In genomic region chr20:62219992-62220665, GRCh38 we compare ENCODE assay signal across 9 cellular contexts. TPM values are rescaled to one million over a fixed set of nuclear protein-coding genes. Genes with fewer than 3 reads are reported as not detected.
DNase-seq lines count a peak whose midpoint lies in the region; ATAC-seq and TF ChIP-seq lines count a peak whose summit lies in the region.
"Had no signal": no experiment of that assay in that cellular context is flagged by ENCODE, and none has a peak within 500 bp of the region (broad histone marks: within the 10 kb centered on the region; RNA-seq: fewer than 3 reads in every experiment).

Gene HRH3 (minus strand): TSS chr20:62220278. CDS start chr20:62219970, 308 bp downstream.

- no peaks in the 10 kb centered on the region for H3K36me3 Mint-ChIP-seq in activated CD4-positive, alpha-beta T cell treated with anti-CD3 and anti-CD28 coated beads for 36 hours (ENCODE audit: low read depth)
- H3K36me3 Mint-ChIP-seq in naive B cell: no peaks in the 10 kb centered on the region
- H3K36me3 Mint-ChIP-seq: IgD-negative memory B cell had no signal

- H3K4me3 Mint-ChIP-seq in activated CD4-positive, alpha-beta T cell treated with anti-CD3 and anti-CD28 coated beads for 36 hours: no peak within 1 kb of the TSS
- H3K4me3 Mint-ChIP-seq in naive B cell: peak within 1 kb of the TSS in 7 of 8 donors; percentile 61 to 82 (median 67)

- CTCF ChIA-PET in activated CD4-positive, alpha-beta T cell treated with anti-CD3 and anti-CD28 coated beads for 36 hours (lab: Charles Lee): no interaction called here

- H3K27ac ChIP-seq in KMS-11: no peak within 1 kb of the TSS

- POLR2A ChIA-PET in activated CD4-positive, alpha-beta T cell treated with anti-CD3 and anti-CD28 coated beads for 36 hours (lab: Charles Lee): no interaction called here

- H2AFZ ChIP-seq in KMS-11 (ENCODE audit: low read depth): no peak within 1 kb of the TSS

- peak; percentile 66 for ATAC-seq in activated CD4-positive, alpha-beta T cell treated with anti-CD3 and anti-CD28 coated beads for 36 hours
- peak; percentile 75 to 83 for ATAC-seq in naive B cell (ENCODE audit: low read depth in 2 of 2)
- ATAC-seq in HG03280 (IDR thresholded peaks at IDR 0.05; ENCODE audit: unreplicated experiment): no peak
- ATAC-seq in GM19023 (IDR thresholded peaks at IDR 0.05; ENCODE audit: unreplicated experiment): no peak

- peaks cover 35% of the 10 kb centered on the region for H3K27me3 Mint-ChIP-seq in activated CD4-positive, alpha-beta T cell treated with anti-CD3 and anti-CD28 coated beads for 36 hours
- peaks cover 8 to 85% (median 59%) of the 10 kb centered on the region in 3 donors for H3K27me3 Mint-ChIP-seq in naive B cell

- no peaks in the 10 kb centered on the region for H3K4me1 ChIP-seq in KMS-11 (ENCODE audit: low read depth, poor library complexity, severe bottlenecking)

- TF ChIP-seq CTCF in KMS-11 (conservative IDR thresholded peaks at IDR 0.05; ENCODE audit: low read depth, low read length): no peak

- H3K4me1 Mint-ChIP-seq in activated CD4-positive, alpha-beta T cell treated with anti-CD3 and anti-CD28 coated beads for 36 hours: no peaks in the 10 kb centered on the region
- H3K4me1 Mint-ChIP-seq in naive B cell: peaks cover 6 to 8% (median 7%) of the 10 kb centered on the region in 3 donors

- no peak within 1 kb of the TSS for H3K27ac Mint-ChIP-seq in activated CD4-positive, alpha-beta T cell treated with anti-CD3 and anti-CD28 coated beads for 36 hours
- H3K27ac Mint-ChIP-seq in naive B cell: no peak within 1 kb of the TSS
- H3K27ac Mint-ChIP-seq: IgD-negative memory B cell had no signal

- no peak within 1 kb of the TSS for H3K4me3 ChIP-seq in KMS-11 (IDR thresholded peaks at IDR 0.05; ENCODE audit: insufficient read depth, low read depth, low read length)

- no peaks in the 10 kb centered on the region for H4K20me1 ChIP-seq in KMS-11 (ENCODE audit: insufficient read depth)

- H3K4me2 ChIP-seq in KMS-11: peak within 1 kb of the TSS; percentile 39; the same call in 1 of the 2 replicates

- DNase-seq in EH (ENCODE audit: low read depth) (peak; percentile 47), naive B cell (peak; percentile 41), DMS114 treated with DMSO at 0.1 percent for 48 hours (lab: John Stamatoyannopoulos, UW; ENCODE audit: unreplicated experiment) (no peak)
- peak; percentile 60 for DNase-seq in activated CD4-positive, alpha-beta T cell treated with anti-CD3 and anti-CD28 coated beads for 36 hours
- DNase-seq in effector CD4-positive, alpha-beta T cell: peak; percentile 24

- peaks cover 92% of the 10 kb centered on the region for H3K27me3 ChIP-seq in KMS-11 (ENCODE audit: insufficient read depth, low read depth)

- H3K36me3 ChIP-seq in KMS-11 (ENCODE audit: insufficient read depth): no peaks in the 10 kb centered on the region

- H3K9ac ChIP-seq in KMS-11: no peak within 1 kb of the TSS

- no peaks in the 10 kb centered on the region for H3K9me3 Mint-ChIP-seq in activated CD4-positive, alpha-beta T cell treated with anti-CD3 and anti-CD28 coated beads for 36 hours (ENCODE audit: low read depth)
- peaks cover 0 to 3% (median 0%) of the 10 kb centered on the region in 7 donors for H3K9me3 Mint-ChIP-seq in naive B cell

- intact Hi-C loops in activated CD4-positive, alpha-beta T cell treated with anti-CD3 and anti-CD28 coated beads for 36 hours (cut with DNase I, micrococcal nuclease): loop anchor here in 1 of 2 experiments (1.0 kb wide), 1 partner anchor 18 kb away; the partner anchor contains the start of gene OSBPL2

- H3K79me2 ChIP-seq in KMS-11 (ENCODE audit: insufficient read depth, low read depth): no peaks in the 10 kb centered on the region

RNA-seq across cellular contexts. Expression of gene HRH3, which starts in this region (rescaled TPM):
- not detected for total RNA-seq in activated CD4-positive, alpha-beta T cell treated with anti-CD3 and anti-CD28 coated beads for 36 hours
- polyA plus RNA-seq in naive B cell (ENCODE audit: low read depth in 6 of 6): not detected
- polyA plus RNA-seq: IgD-negative memory B cell had no signal

Comparison
In these comparisons a context has a peak if more than half of its experiments do, and no peak if none do; other contexts are left out.
1. Peak in DNase-seq and ATAC-seq in activated CD4-positive, alpha-beta T cell treated with anti-CD3 and anti-CD28 coated beads for 36 hours; RNA of the gene not detected or under 1 TPM.
2. Peak in DNase-seq and ATAC-seq in naive B cell; RNA of the gene not detected or under 1 TPM.